Comparison of ENCODE assay signal across 17 cellular contexts in the genomic region with DNA sequence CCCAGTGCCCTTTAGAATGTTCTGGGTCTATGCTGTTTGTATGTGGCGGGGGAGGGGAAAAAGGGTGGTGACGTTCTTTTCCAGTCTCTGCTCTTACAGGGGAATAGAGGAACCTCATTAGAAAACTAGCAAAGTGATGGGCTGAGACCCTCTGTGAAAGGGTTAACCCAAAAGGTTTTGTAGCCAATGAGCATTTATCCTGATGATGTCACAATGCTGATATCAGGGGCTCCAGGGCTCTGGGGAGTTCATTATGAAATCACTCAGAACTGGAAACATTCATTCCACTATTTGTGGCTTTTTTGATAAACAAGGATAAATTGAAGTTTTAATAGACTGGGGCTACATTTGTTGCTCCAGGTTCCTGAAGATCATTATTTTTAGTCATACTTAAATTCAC.
DNase-seq lines count a peak whose midpoint lies in the region; ATAC-seq and TF ChIP-seq lines count a peak whose summit lies in the region.
"Had no signal": no experiment of that assay in that cellular context is flagged by ENCODE, and none has a peak within 500 bp of the region (broad histone marks: within the 10 kb centered on the region; RNA-seq: fewer than 3 reads in every experiment).

No MANE protein-coding gene starts in this region.

- ATAC-seq in natural killer cell (no peak), GM21723 (IDR thresholded peaks at IDR 0.05; ENCODE audit: unreplicated experiment) (no peak)
- ATAC-seq: A549; effector memory CD8-positive, alpha-beta T cell; HCT116 had no signal

- H3K36me3 ChIP-seq in uterus (no peaks in the 10 kb centered on the region), esophagus muscularis mucosa (no peaks in the 10 kb centered on the region)
- H3K36me3 ChIP-seq: breast epithelium had no signal

- peak overlapping the region; percentile 44 for H3K27ac Mint-ChIP-seq in activated T-cell treated with anti-CD3 and anti-CD28 coated beads, Interleukin-2, amount 50 U/mL, for 24 hours
- peak overlapping the region; percentile 10 to 40 for H3K27ac Mint-ChIP-seq in natural killer cell

- no peaks in the 10 kb centered on the region for H3K27me3 Mint-ChIP-seq in activated T-cell treated with anti-CD3 and anti-CD28 coated beads, Interleukin-2, amount 50 U/mL, for 24 hours
- no peaks in the 10 kb centered on the region for H3K27me3 Mint-ChIP-seq in natural killer cell (ENCODE audit: low read depth in 2 of 2)
- H3K27me3 Mint-ChIP-seq: effector memory CD8-positive, alpha-beta T cell had no signal

- peaks cover 72% of the 10 kb centered on the region for H3K4me1 Mint-ChIP-seq in activated T-cell treated with anti-CD3 and anti-CD28 coated beads, Interleukin-2, amount 50 U/mL, for 24 hours (ENCODE audit: low read depth)
- H3K4me1 Mint-ChIP-seq in natural killer cell: peaks cover 14 to 53% of the 10 kb centered on the region in 2 donors

- no peak for TF ChIP-seq CTCF in dorsolateral prefrontal cortex (IDR thresholded peaks at IDR 0.05 in 54 of 56, conservative IDR thresholded peaks at IDR 0.05 in 2 of 56; ENCODE audit: low read depth in 1 of 56, partially characterized antibody in 56 of 56)
- TF ChIP-seq CTCF in natural killer cell (IDR thresholded peaks at IDR 0.05): no peak
- TF ChIP-seq CTCF in uterus (IDR thresholded peaks at IDR 0.05): no peak
- no peak for TF ChIP-seq CTCF in esophagus muscularis mucosa (IDR thresholded peaks at IDR 0.05)

- TF ChIP-seq POLR2A in uterus (IDR thresholded peaks at IDR 0.05): no peak
- TF ChIP-seq POLR2A in esophagus muscularis mucosa (IDR thresholded peaks at IDR 0.05; ENCODE audit: low read depth): no peak

- WGBS in esophagus muscularis mucosa: 67% methylated on average over 2 of the region's 2 CpGs

- H3K9me3 Mint-ChIP-seq in activated T-cell treated with anti-CD3 and anti-CD28 coated beads, Interleukin-2, amount 50 U/mL, for 24 hours: peaks cover 6% of the 10 kb centered on the region
- no peaks in the 10 kb centered on the region for H3K9me3 Mint-ChIP-seq in natural killer cell
- H3K9me3 Mint-ChIP-seq: effector memory CD8-positive, alpha-beta T cell had no signal

- H3K4me3 Mint-ChIP-seq in activated T-cell treated with anti-CD3 and anti-CD28 coated beads, Interleukin-2, amount 50 U/mL, for 24 hours: no peak overlapping the region
- no peak overlapping the region for H3K4me3 Mint-ChIP-seq in natural killer cell
- H3K4me3 Mint-ChIP-seq: effector memory CD8-positive, alpha-beta T cell had no signal

- H3K4me1 ChIP-seq in uterus (peaks cover 0 to 7% of the 10 kb centered on the region in 2 donors), esophagus muscularis mucosa (peaks cover 39 to 64% (median 47%) of the 10 kb centered on the region in 4 donors)

- H3K9me3 ChIP-seq in uterus (no peaks in the 10 kb centered on the region), esophagus muscularis mucosa (no peaks in the 10 kb centered on the region)
- H3K9me3 ChIP-seq: A549, breast epithelium had no signal

- peaks cover 92% of the 10 kb centered on the region for H3K36me3 Mint-ChIP-seq in activated T-cell treated with anti-CD3 and anti-CD28 coated beads, Interleukin-2, amount 50 U/mL, for 24 hours (ENCODE audit: low read depth)
- no peaks in the 10 kb centered on the region for H3K36me3 Mint-ChIP-seq in natural killer cell

- intact Hi-C loops in dorsolateral prefrontal cortex (cut with DNase I) (loop anchor here (5.0 kb wide), 1 partner anchor 71 kb away; the partner anchor contains the start of gene ARID5B (in 2 of the 2)), natural killer cell (cut with micrococcal nuclease) (no loop called here), uterus (cut with DNase I; ENCODE audit: low total_unique reads) (no loop called here), esophagus muscularis mucosa (cut with DNase I) (no loop called here)

- H3K27me3 ChIP-seq in dorsolateral prefrontal cortex: no peaks in the 10 kb centered on the region
- no peaks in the 10 kb centered on the region for H3K27me3 ChIP-seq in uterus
- no peaks in the 10 kb centered on the region for H3K27me3 ChIP-seq in esophagus muscularis mucosa
- H3K27me3 ChIP-seq: breast epithelium had no signal

- TF ChIP-seq EP300 in esophagus muscularis mucosa (IDR thresholded peaks at IDR 0.05): no peak

- H3K27ac ChIP-seq in dorsolateral prefrontal cortex: peak overlapping the region in 46 of 59 donors; percentile 5 to 87 (median 64)
- peak overlapping the region; percentile 49 to 81 for H3K27ac ChIP-seq in uterus
- peak overlapping the region in 1 of 4 donors; percentile 40 for H3K27ac ChIP-seq in esophagus muscularis mucosa (replicated peaks in 1 of 4)
- H3K27ac ChIP-seq: A549 had no signal

- H3K4me3 ChIP-seq in dorsolateral prefrontal cortex (no peak overlapping the region), uterus (no peak overlapping the region), esophagus muscularis mucosa (no peak overlapping the region)
- H3K4me3 ChIP-seq: A549, breast epithelium had no signal

- no peak for DNase-seq in activated T-cell treated with anti-CD3 and anti-CD28 coated beads, Interleukin-2, amount 50 U/mL, for 24 hours
- DNase-seq in activated T-cell treated with anti-CD3 and anti-CD28 coated beads for 4 hours: no peak
- DNase-seq in dorsolateral prefrontal cortex: no peak
- no peak for DNase-seq in natural killer cell
- DNase-seq in uterus: no peak
- DNase-seq in esophagus muscularis mucosa (ENCODE audit: extremely low spot score): no peak
- DNase-seq in NCI-H1694 (lab: John Stamatoyannopoulos, UW): no peak
- DNase-seq: activated CD4-positive, alpha-beta T cell treated with anti-CD3 and anti-CD28 coated beads, Interleukin-2, amount 50 U/mL, for 4 hours; activated effector memory CD4-positive, alpha-beta T cell treated with Interleukin-2 at 50 U/mL for 16 hours; DMS 273 treated with DMSO at 0.1 percent for 48 hours; effector memory CD8-positive, alpha-beta T cell; NCI-H1930; NCI-H526 treated with DMSO at 0.1 percent for 48 hours had no signal

Comparison
In these comparisons a context has a peak if more than half of its experiments do, and no peak if none do; other contexts are left out.
1. intact Hi-C loops: an anchor here in dorsolateral prefrontal cortex (5.0 kb wide); none called in natural killer cell, uterus and esophagus muscularis mucosa.